In the genomic region with DNA sequence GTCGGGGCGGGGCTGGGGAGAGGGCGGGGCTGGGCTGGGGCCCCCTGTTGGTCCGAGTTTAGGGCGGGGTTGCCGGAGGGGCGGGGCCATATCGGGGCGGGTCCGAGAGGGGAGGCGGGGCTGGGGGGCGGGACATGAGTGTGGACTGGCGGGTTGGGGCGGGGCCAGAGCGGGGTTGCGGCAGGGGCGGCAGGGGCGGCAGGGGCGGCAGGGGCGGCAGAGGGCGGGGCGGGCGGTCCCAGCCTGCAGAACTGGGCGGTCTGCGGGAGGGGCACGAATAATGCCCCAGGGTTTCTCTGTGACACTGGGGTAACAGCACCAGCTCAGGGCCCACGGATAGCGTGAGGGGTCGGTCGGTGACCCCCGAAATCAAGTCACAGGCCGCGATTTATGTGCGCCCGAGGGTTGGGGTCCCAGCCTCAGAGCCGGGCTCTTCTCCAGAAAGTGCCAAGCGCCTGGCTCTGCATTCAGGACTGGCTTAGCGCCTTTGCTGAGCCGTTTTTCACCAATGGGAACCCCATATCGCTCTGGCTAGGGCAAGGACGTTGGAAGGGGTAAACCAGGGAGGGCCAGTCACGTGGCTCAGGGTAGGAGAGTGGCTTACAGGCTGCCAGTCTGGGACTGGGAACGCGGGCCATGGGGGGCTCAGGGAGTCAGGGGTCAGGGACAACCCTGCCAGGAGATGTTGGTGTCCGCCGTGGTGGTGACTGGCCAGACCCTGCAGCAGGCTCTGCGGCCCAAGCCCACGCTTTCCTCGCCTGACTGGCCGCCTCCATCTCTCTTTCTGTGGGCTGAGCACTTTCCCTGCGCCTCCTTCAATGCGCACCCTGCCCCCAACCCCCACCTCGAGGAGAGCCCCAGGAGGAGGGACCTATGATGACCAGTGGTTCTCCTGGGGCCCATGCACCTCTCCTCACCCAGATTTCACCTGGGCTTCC, we compare ENCODE assay signal across 2 cellular contexts.
TF ChIP-seq lines count a peak whose summit lies in the region.

No MANE protein-coding gene starts in this region.

TF ChIP-seq in SK-N-SH, 30 proteins besides CTCF, POLR2A, EP300 and RAD21 (continued from another document):
- TF ChIP-seq, protein P1, sequence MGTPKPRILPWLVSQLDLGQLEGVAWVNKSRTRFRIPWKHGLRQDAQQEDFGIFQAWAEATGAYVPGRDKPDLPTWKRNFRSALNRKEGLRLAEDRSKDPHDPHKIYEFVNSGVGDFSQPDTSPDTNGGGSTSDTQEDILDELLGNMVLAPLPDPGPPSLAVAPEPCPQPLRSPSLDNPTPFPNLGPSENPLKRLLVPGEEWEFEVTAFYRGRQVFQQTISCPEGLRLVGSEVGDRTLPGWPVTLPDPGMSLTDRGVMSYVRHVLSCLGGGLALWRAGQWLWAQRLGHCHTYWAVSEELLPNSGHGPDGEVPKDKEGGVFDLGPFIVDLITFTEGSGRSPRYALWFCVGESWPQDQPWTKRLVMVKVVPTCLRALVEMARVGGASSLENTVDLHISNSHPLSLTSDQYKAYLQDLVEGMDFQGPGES (IDR thresholded peaks at IDR 0.05; ENCODE audit: low read depth, low read length): no peak
TF ChIP-seq in SK-N-SH: peak in this region for 1.

TF ChIP-seq in SK-N-SH treated with all-trans-retinoic acid at 6 μM for 48 hours, 23 proteins besides CTCF, POLR2A, EP300 and RAD21 (continued from another document):
- no peak for TF ChIP-seq ISL1 (CRISPR knock-in tag; IDR thresholded peaks at IDR 0.05)
- TF ChIP-seq ZC3H10 (CRISPR knock-in tag; IDR thresholded peaks at IDR 0.05): no peak
